In genomic region chr3:87261925-87262324, GRCh38 we compare ENCODE assay signal across 22 cellular contexts. TPM values are rescaled to one million over a fixed set of nuclear protein-coding genes. Genes with fewer than 3 reads are reported as not detected.
DNase-seq lines count a peak whose midpoint lies in the region; ATAC-seq, FAIRE-seq and TF ChIP-seq lines count a peak whose summit lies in the region.
"Had no signal": no experiment of that assay in that cellular context is flagged by ENCODE, and none has a peak within 500 bp of the region (broad histone marks: within the 10 kb centered on the region; RNA-seq: fewer than 3 reads in every experiment).

No MANE protein-coding gene starts in this region.

- no peak overlapping the region for H3K4me3 Mint-ChIP-seq in activated CD8-positive, alpha-beta memory T cell treated with anti-CD3 and anti-CD28 coated beads, Interleukin-2, amount 10 ng/mL, durations not matched to agents 7 days and 5 days
- H3K4me3 Mint-ChIP-seq in glutamatergic neuron (ENCODE audit: unreplicated experiment) (no peak overlapping the region), progenitor cell of endocrine pancreas (ENCODE audit: low read depth) (no peak overlapping the region)
- H3K4me3 Mint-ChIP-seq: CD4-positive, alpha-beta memory T cell; HFFc6 had no signal

- no peak for DNase-seq in activated CD8-positive, alpha-beta memory T cell treated with anti-CD3 and anti-CD28 coated beads, Interleukin-2, amount 10 ng/mL, durations not matched to agents 7 days and 5 days
- DNase-seq in activated CD8-positive, alpha-beta memory T cell treated with anti-CD3 and anti-CD28 coated beads, Interleukin-2, amount 50 U/mL, for 48 hours = no peak
- DNase-seq in SK-N-MC (ENCODE audit: low read depth, low spot score) (no peak), glutamatergic neuron (no peak), progenitor cell of endocrine pancreas (ENCODE audit: low spot score, unreplicated experiment) (no peak), NCI-H1092 treated with DMSO at 0.1 percent for 48 hours (lab: John Stamatoyannopoulos, UW) (no peak), NCI-H510A treated with DMSO at 0.1 percent for 48 hours (lab: John Stamatoyannopoulos, UW) (no peak), HTR-8/SVneo (ENCODE audit: insufficient read length, low spot score) (no peak)
- DNase-seq: 8988T; BE2C; CD4-positive, alpha-beta memory T cell; COR-L47; DMS153; DMS79 treated with DMSO at 0.1 percent for 48 hours; GDM1; HCEC 1CT; HFFc6 had no signal

- H3K9ac ChIP-seq in SK-N-MC (ENCODE audit: insufficient read length) = peak overlapping the region; percentile 59

- H3K4me3 ChIP-seq in SK-N-MC = peak overlapping the region; percentile 66

- FAIRE-seq in HTR-8/SVneo (lab: Jason Lieb, UNC) = no peak
- FAIRE-seq: D721Med, GM12892, GM19239, H1 had no signal

- peak overlapping the region; percentile 24 for H3K27ac Mint-ChIP-seq in activated CD8-positive, alpha-beta memory T cell treated with anti-CD3 and anti-CD28 coated beads, Interleukin-2, amount 10 ng/mL, durations not matched to agents 7 days and 5 days
- H3K27ac Mint-ChIP-seq in glutamatergic neuron (ENCODE audit: unreplicated experiment) = peak overlapping the region; percentile 83
- peak overlapping the region; percentile 69 for H3K27ac Mint-ChIP-seq in progenitor cell of endocrine pancreas
- H3K27ac Mint-ChIP-seq: CD4-positive, alpha-beta memory T cell; HFFc6 had no signal

- H3K36me3 ChIP-seq in SK-N-MC (ENCODE audit: insufficient read depth, low read length) = no peaks in the 10 kb centered on the region
- H3K36me3 ChIP-seq: BE2C had no signal

- TF ChIP-seq CTCF in glutamatergic neuron (IDR thresholded peaks at IDR 0.05; ENCODE audit: partially characterized antibody, unreplicated experiment) (no peak), progenitor cell of endocrine pancreas (IDR thresholded peaks at IDR 0.05; ENCODE audit: unreplicated experiment) (no peak)

- H3K27ac ChIP-seq in SK-N-MC = peak overlapping the region; percentile 59
- H3K27ac ChIP-seq: C4-2B had no signal

- H3K4me1 Mint-ChIP-seq in activated CD8-positive, alpha-beta memory T cell treated with anti-CD3 and anti-CD28 coated beads, Interleukin-2, amount 10 ng/mL, durations not matched to agents 7 days and 5 days = peaks cover 3% of the 10 kb centered on the region
- H3K4me1 Mint-ChIP-seq in glutamatergic neuron (ENCODE audit: low read depth, unreplicated experiment) (peaks cover 7% of the 10 kb centered on the region), progenitor cell of endocrine pancreas (ENCODE audit: low read depth) (no peaks in the 10 kb centered on the region)
- H3K4me1 Mint-ChIP-seq: CD4-positive, alpha-beta memory T cell had no signal

- H3K9me3 Mint-ChIP-seq in activated CD8-positive, alpha-beta memory T cell treated with anti-CD3 and anti-CD28 coated beads, Interleukin-2, amount 10 ng/mL, durations not matched to agents 7 days and 5 days (ENCODE audit: low read depth) = no peaks in the 10 kb centered on the region
- H3K9me3 Mint-ChIP-seq in glutamatergic neuron (ENCODE audit: unreplicated experiment) (peaks cover 2% of the 10 kb centered on the region), progenitor cell of endocrine pancreas (ENCODE audit: low read depth) (no peaks in the 10 kb centered on the region)
- H3K9me3 Mint-ChIP-seq: CD4-positive, alpha-beta memory T cell; HFFc6 had no signal

- peaks cover 3% of the 10 kb centered on the region for H3K27me3 Mint-ChIP-seq in activated CD8-positive, alpha-beta memory T cell treated with anti-CD3 and anti-CD28 coated beads, Interleukin-2, amount 10 ng/mL, durations not matched to agents 7 days and 5 days
- H3K27me3 Mint-ChIP-seq in glutamatergic neuron (ENCODE audit: unreplicated experiment) = no peaks in the 10 kb centered on the region
- H3K27me3 Mint-ChIP-seq in progenitor cell of endocrine pancreas = no peaks in the 10 kb centered on the region
- H3K27me3 Mint-ChIP-seq: CD4-positive, alpha-beta memory T cell had no signal

- H3K36me3 Mint-ChIP-seq in activated CD8-positive, alpha-beta memory T cell treated with anti-CD3 and anti-CD28 coated beads, Interleukin-2, amount 10 ng/mL, durations not matched to agents 7 days and 5 days = no peaks in the 10 kb centered on the region
- H3K36me3 Mint-ChIP-seq in glutamatergic neuron (ENCODE audit: unreplicated experiment) (no peaks in the 10 kb centered on the region), progenitor cell of endocrine pancreas (ENCODE audit: insufficient read depth) (no peaks in the 10 kb centered on the region)
- H3K36me3 Mint-ChIP-seq: CD4-positive, alpha-beta memory T cell had no signal

- ATAC-seq in activated CD8-positive, alpha-beta memory T cell treated with anti-CD3 and anti-CD28 coated beads, Interleukin-2, amount 10 ng/mL, durations not matched to agents 7 days and 5 days = no peak

- CTCF ChIA-PET in activated CD8-positive, alpha-beta memory T cell treated with anti-CD3 and anti-CD28 coated beads, Interleukin-2, amount 10 ng/mL, durations not matched to agents 7 days and 5 days (lab: Charles Lee) = interaction anchor here (1.0 kb wide), 1 partner anchor 19 kb away, joined by 3 read pairs; no protein-coding TSS in a partner anchor

- no peaks in the 10 kb centered on the region for H3K9me3 ChIP-seq in SK-N-MC (ENCODE audit: low read depth, low read length)
- H3K9me3 ChIP-seq: BE2C had no signal

RNA-seq across cellular contexts. Expression of gene POU1F1, which starts 14.5 kb away (rescaled TPM):
- total RNA-seq in activated CD8-positive, alpha-beta memory T cell treated with anti-CD3 and anti-CD28 coated beads, Interleukin-2, amount 10 ng/mL, durations not matched to agents 7 days and 5 days = not detected
- not detected for total RNA-seq in glutamatergic neuron (ENCODE audit: unreplicated experiment)
- not detected in 2 replicates for total RNA-seq in progenitor cell of endocrine pancreas
- total RNA-seq: CD4-positive, alpha-beta memory T cell; H1; HFFc6 had no signal

RNA-seq across cellular contexts. Expression of gene CHMP2B, which starts 34.8 kb away (rescaled TPM):
- total RNA-seq in activated CD8-positive, alpha-beta memory T cell treated with anti-CD3 and anti-CD28 coated beads, Interleukin-2, amount 10 ng/mL, durations not matched to agents 7 days and 5 days = 10 to 100 TPM; 22.5 to 26.3 TPM
- total RNA-seq in glutamatergic neuron (ENCODE audit: unreplicated experiment) (7.2 TPM), progenitor cell of endocrine pancreas (30.9 and 34.9 TPM in 2 replicates)

Comparison
In these comparisons a context has a peak if more than half of its experiments do, and no peak if none do; other contexts are left out.
1. H3K27ac Mint-ChIP-seq: peak in every context shown above with its lines; median percentile 83 in glutamatergic neuron; 69 in progenitor cell of endocrine pancreas; 24 in activated CD8-positive, alpha-beta memory T cell treated with anti-CD3 and anti-CD28 coated beads, Interleukin-2, amount 10 ng/mL, durations not matched to agents 7 days and 5 days.